ENCODE assay signal across 3 cellular contexts in the genomic region with DNA sequence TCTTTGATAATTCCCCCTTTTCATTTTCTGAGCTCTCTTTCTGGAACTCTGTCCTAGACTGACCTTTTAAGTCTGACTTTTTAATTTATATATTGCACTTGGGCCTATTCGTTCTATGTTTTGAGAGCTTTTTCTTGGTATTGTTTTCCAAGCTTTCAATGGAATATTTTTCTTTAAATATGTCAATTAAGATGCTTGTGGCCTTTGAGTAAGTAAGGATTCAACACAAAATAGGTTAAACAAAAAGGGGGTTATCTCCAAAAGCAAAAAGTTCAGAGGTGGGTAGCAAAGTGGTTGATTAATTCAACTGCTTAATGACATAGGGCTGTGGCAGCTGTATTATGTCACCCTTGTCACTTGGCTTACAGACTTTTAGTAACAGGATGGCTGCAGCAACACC.
"Had no signal": no experiment of that assay in that cellular context is flagged by ENCODE, and none has a peak within 500 bp of the region (broad histone marks: within the 10 kb centered on the region; RNA-seq: fewer than 3 reads in every experiment).

No MANE protein-coding gene starts in this region.

- H3K4me3 ChIP-seq: GM12878 had no signal

- DNase-seq: GDM1, GF-D8 had no signal
